1 cellular context compared by ENCODE assay signal in the genomic region with DNA sequence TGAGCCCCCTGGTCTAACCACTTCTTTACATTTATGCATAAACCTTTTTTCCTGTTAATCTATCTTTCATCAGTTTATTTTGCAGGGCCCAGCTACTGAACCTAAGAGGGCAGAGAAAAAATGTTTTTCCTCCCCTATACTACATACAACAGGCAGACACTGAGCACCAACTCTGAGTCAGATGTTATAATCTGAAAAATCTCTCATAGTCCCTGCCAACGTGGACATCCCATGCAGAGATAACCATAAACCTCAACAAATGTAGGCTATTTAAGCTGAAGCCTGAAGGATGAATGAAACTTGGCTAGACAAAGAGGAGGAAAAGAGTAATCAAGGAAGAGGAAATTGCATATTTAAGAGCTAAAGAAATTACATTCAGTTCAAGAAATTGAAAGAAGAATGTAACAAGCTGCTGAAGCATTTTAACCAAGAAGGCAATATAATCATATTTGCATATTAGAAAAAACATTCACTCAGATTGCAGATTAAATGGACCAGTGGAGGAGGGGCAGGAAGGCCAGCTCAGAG.
TF ChIP-seq lines count a peak whose summit lies in the region.

No MANE protein-coding gene starts in this region.

TF ChIP-seq in HepG2, 621 proteins besides CTCF, POLR2A, EP300 and RAD21:
- no peak for TF ChIP-seq PHF8 (CRISPR knock-in tag; IDR thresholded peaks at IDR 0.05)
- TF ChIP-seq, protein P1, sequence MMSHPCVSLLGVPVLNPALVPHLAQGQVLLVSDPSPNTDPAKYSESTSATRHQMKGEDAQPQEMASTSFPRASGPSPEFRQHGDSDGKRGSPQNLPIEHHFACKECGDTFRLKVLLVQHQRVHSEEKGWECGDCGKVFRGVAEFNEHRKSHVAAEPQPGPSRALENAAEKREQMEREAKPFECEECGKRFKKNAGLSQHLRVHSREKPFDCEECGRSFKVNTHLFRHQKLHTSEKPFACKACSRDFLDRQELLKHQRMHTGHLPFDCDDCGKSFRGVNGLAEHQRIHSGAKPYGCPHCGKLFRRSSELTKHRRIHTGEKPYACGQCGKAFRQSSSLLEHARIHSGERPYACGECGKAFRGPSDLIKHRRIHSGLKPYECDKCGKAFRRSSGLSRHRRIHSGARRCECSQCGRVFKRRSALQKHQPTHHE (CRISPR knock-in tag; IDR thresholded peaks at IDR 0.05; ENCODE audit: borderline replicate concordance), result no peak
